ENCODE assay signal across 22 cellular contexts in genomic region chr3:170651260-170651845, GRCh38.
"Had no signal": no experiment of that assay in that cellular context is flagged by ENCODE, and none has a peak within 500 bp of the region (broad histone marks: within the 10 kb centered on the region; RNA-seq: fewer than 3 reads in every experiment).

No MANE protein-coding gene starts in this region.

- H3K4me1 ChIP-seq: colonic mucosa had no signal

- H3K27ac ChIP-seq: brain microvascular endothelial cell, colonic mucosa had no signal

- H3K9me3 ChIP-seq: colonic mucosa had no signal

- H3K36me3 ChIP-seq: brain microvascular endothelial cell, colonic mucosa had no signal

- H3K27me3 ChIP-seq: brain microvascular endothelial cell, colonic mucosa had no signal

- ATAC-seq: activated naive CD4-positive, alpha-beta T cell treated with anti-CD3 and anti-CD28 coated beads, Interleukin-2, amount 50 U/mL, for 72 hours; activated T-cell treated with anti-CD3 and anti-CD28 coated beads, Interleukin-2, amount 50 U/mL, for 72 hours; esophagus mucosa had no signal

- DNase-seq: activated CD4-positive, alpha-beta memory T cell treated with anti-CD3 and anti-CD28 coated beads, Interleukin-2, amount 10 ng/mL, durations not matched to agents 7 days and 5 days; activated CD4-positive, alpha-beta T cell treated with anti-CD3 and anti-CD28 coated beads for 1 hour; activated CD4-positive, alpha-beta T cell treated with anti-CD3 and anti-CD28 coated beads for 4 hours; activated CD4-positive, alpha-beta T cell treated with anti-CD3 and anti-CD28 coated beads, Interleukin-2, amount 10 ng/mL, durations not matched to agents 7 days and 5 days; activated CD4-positive, alpha-beta T cell treated with anti-CD3 and anti-CD28 coated beads, Interleukin-2, amount 50 U/mL, for 4 hours; activated CD8-positive, alpha-beta memory T cell treated with anti-CD3 and anti-CD28 coated beads, Interleukin-2, amount 50 U/mL, for 48 hours; activated gamma-delta T cell; activated naive CD4-positive, alpha-beta T cell; activated naive CD4-positive, alpha-beta T cell treated with anti-CD3 and anti-CD28 coated beads, Interleukin-2, amount 10 ng/mL, durations not matched to agents 7 days and 5 days; activated naive CD8-positive, alpha-beta T cell treated with anti-CD3 and anti-CD28 coated beads, Interleukin-2, amount 10 ng/mL, durations not matched to agents 7 days and 5 days; activated T-cell treated with anti-CD3 and anti-CD28 coated beads for 4 hours; activated T-cell treated with anti-CD3 and anti-CD28 coated beads, Interleukin-2, amount 50 U/mL, for 24 hours; activated T-cell treated with anti-CD3 and anti-CD28 coated beads, Interleukin-2, amount 50 U/mL, for 72 hours; brain microvascular endothelial cell; colonic mucosa; effector CD8-positive, alpha-beta T cell; foreskin fibroblast; head of caudate nucleus; hippocampal formation; T-helper 2 cell had no signal

- H3K4me3 ChIP-seq: colonic mucosa had no signal
